In genomic region chr19:35034588-35035382, GRCh38 we compare ENCODE assay signal across 26 cellular contexts. TPM values are rescaled to one million over a fixed set of nuclear protein-coding genes. Genes with fewer than 3 reads are reported as not detected.
"Had no signal": no experiment of that assay in that cellular context is flagged by ENCODE, and none has a peak within 500 bp of the region (broad histone marks: within the 10 kb centered on the region; RNA-seq: fewer than 3 reads in every experiment).

No MANE protein-coding gene starts in this region.

- H3K36me3 Mint-ChIP-seq: activated naive CD8-positive, alpha-beta T cell; type B pancreatic cell had no signal

- DNase-seq: activated naive CD4-positive, alpha-beta T cell; activated T-cell treated with anti-CD3 and anti-CD28 coated beads, Interleukin-2, amount 50 U/mL, for 1 hour; adrenal gland; colonic mucosa; left colon; lower lobe of right lung; mesendoderm; mucosa of descending colon; nephron progenitor cell; nucleus accumbens; spleen; stimulated activated CD4-positive, alpha-beta T cell treated with anti-CD3 and anti-CD28 coated beads, Interleukin-4, amount 100 ng/mL, for 24 hours; stimulated activated naive CD4-positive, alpha-beta T cell treated with Interleukin-2 at 50 U/mL for 16 hours; T-helper 9 cell had no signal

- ATAC-seq: activated T-helper 17 cell treated with anti-CD3 and anti-CD28 coated beads, Interleukin-2, amount 50 U/mL, for 72 hours; left colon; lower lobe of right lung; WTC11 had no signal

- H3K4me3 Mint-ChIP-seq: activated naive CD8-positive, alpha-beta T cell; activated T-helper 17 cell treated with anti-CD3 and anti-CD28 coated beads, Interleukin-2, amount 50 U/mL, for 72 hours; central memory CD8-positive, alpha-beta T cell; nephron progenitor cell; type B pancreatic cell; WTC11 had no signal

- H3K4me1 ChIP-seq: colonic mucosa had no signal

- H3K4me3 ChIP-seq: adrenal gland, colonic mucosa, esophagus muscularis mucosa, lower lobe of right lung, mucosa of descending colon, spleen, thoracic aorta, vagina had no signal

- H3K27me3 ChIP-seq: adrenal gland, dorsolateral prefrontal cortex, vagina had no signal

- H3K36me3 ChIP-seq: adrenal gland, colonic mucosa, thoracic aorta, vagina had no signal

- FAIRE-seq: astrocyte, frontal cortex, keratinocyte had no signal

- H3K27ac ChIP-seq: adrenal gland, colonic mucosa, esophagus muscularis mucosa, lower lobe of right lung, spleen, thoracic aorta, vagina had no signal

- H3K9me3 Mint-ChIP-seq: activated T-helper 17 cell treated with anti-CD3 and anti-CD28 coated beads, Interleukin-2, amount 50 U/mL, for 72 hours; central memory CD8-positive, alpha-beta T cell; nephron progenitor cell; type B pancreatic cell; WTC11 had no signal

- H3K27ac Mint-ChIP-seq: activated naive CD8-positive, alpha-beta T cell; activated T-helper 17 cell treated with anti-CD3 and anti-CD28 coated beads, Interleukin-2, amount 50 U/mL, for 72 hours; nephron progenitor cell; type B pancreatic cell; WTC11 had no signal

- H3K9me3 ChIP-seq: adrenal gland, colonic mucosa, esophagus muscularis mucosa, lower lobe of right lung, mucosa of descending colon, spleen, thoracic aorta, vagina had no signal

RNA-seq across cellular contexts. Expression of gene HPN, which starts 6.7 kb away (rescaled TPM):
- total RNA-seq: frontal cortex, vagina had no signal
- polyA plus RNA-seq: keratinocyte had no signal
